Comparison of ENCODE assay signal across 8 cellular contexts in genomic region chr2:61793389-61793836, GRCh38.
DNase-seq lines count a peak whose midpoint lies in the region; ATAC-seq and TF ChIP-seq lines count a peak whose summit lies in the region.

No MANE protein-coding gene starts in this region.

- peak; percentile 98 for ATAC-seq in GM23338
- no peak for ATAC-seq in HG03097 (IDR thresholded peaks at IDR 0.05; ENCODE audit: low FRiP score, unreplicated experiment)

- H3K4me1 Mint-ChIP-seq in GM23338, result no peaks in the 10 kb centered on the region

- 0 out of 2 replicates have a peak, but pooled peaks cover 2% of the 10 kb centered on the region for H3K27me3 ChIP-seq in GM23338 (ENCODE audit: insufficient read depth)

- H3K9me2 ChIP-seq in GM23338 (ENCODE audit: insufficient read depth), result no peaks in the 10 kb centered on the region

- no peaks in the 10 kb centered on the region for H3K4me1 ChIP-seq in GM23338 (ENCODE audit: insufficient read depth)

- H3K36me3 Mint-ChIP-seq in GM23338 (ENCODE audit: low read depth), result no peaks in the 10 kb centered on the region

- no peaks in the 10 kb centered on the region for H3F3A ChIP-seq in GM23338 (replicated peaks; ENCODE audit: low read depth)

- DNase-seq in Caki2 (ENCODE audit: low read depth) (peak; percentile 25), GM23338 (ENCODE audit: low spot score) (peak; percentile 95), NCI-H146 (lab: John Stamatoyannopoulos, UW) (peak; percentile 87), cerebellum (ENCODE audit: low spot score) (peak; percentile 49), left kidney (ENCODE audit: low read depth, low spot score) (peak; percentile 88)
- DNase-seq in activated CD4-positive, alpha-beta T cell treated with anti-CD3 and anti-CD28 coated beads for 24 hours (ENCODE audit: low read depth in 2 of 2), result peak; percentile 52 to 59
- DNase-seq in stimulated activated CD4-positive, alpha-beta T cell treated with anti-CD3 and anti-CD28 coated beads, TNF-alpha, amount 100 ng/mL, for 4 hours (ENCODE audit: low read depth in 3 of 3), result peak; percentile 30 to 58 (median 51)

- H3K79me2 ChIP-seq in GM23338 (replicated peaks; ENCODE audit: insufficient read depth), result no peaks in the 10 kb centered on the region

- peak overlapping the region; percentile 84 for H3K4me3 Mint-ChIP-seq in GM23338

- in situ Hi-C loops in Caki2 (cut with HindIII; ENCODE audit: low pct_unique_long_range_greater_than_20kb, low sequenced_read_pairs), result no loop called here

- no peaks in the 10 kb centered on the region for H3K9me3 Mint-ChIP-seq in GM23338

- H3K36me3 ChIP-seq in GM23338 (ENCODE audit: insufficient read depth), result no peaks in the 10 kb centered on the region

- H3K4me2 ChIP-seq in GM23338, result peak overlapping the region; percentile 81

- H4K20me1 ChIP-seq in GM23338 (replicated peaks; ENCODE audit: insufficient read depth), result no peaks in the 10 kb centered on the region

- H2AFZ ChIP-seq in GM23338, result peak overlapping the region; percentile 77

- TF ChIP-seq CTCF in GM23338 (conservative IDR thresholded peaks at IDR 0.05; ENCODE audit: low read depth in 2 of 2), result peak; percentile 72 to 79

- peaks cover 7% of the 10 kb centered on the region for H3K27me3 Mint-ChIP-seq in GM23338 (ENCODE audit: insufficient read depth, low read depth, poor library complexity)

- H3K27ac Mint-ChIP-seq in GM23338, result no peak overlapping the region

- no peak overlapping the region for H3K27ac ChIP-seq in GM23338 (ENCODE audit: low read depth)

- H3K4me3 ChIP-seq in GM23338, result peak overlapping the region; percentile 67

TF ChIP-seq in GM23338, 12 proteins besides CTCF, POLR2A, EP300 and RAD21:
- TF ChIP-seq EZH2 (IDR thresholded peaks at IDR 0.05; ENCODE audit: low read depth, unreplicated experiment), result no peak
- TF ChIP-seq CREB1 (CRISPR knock-in tag; IDR thresholded peaks at IDR 0.05; ENCODE audit: low read depth), result no peak
- no peak for TF ChIP-seq ETS1 (IDR thresholded peaks at IDR 0.05)
- TF ChIP-seq REST (IDR thresholded peaks at IDR 0.05; ENCODE audit: unreplicated experiment), result no peak
- no peak for TF ChIP-seq ZNF114 (CRISPR knock-in tag; IDR thresholded peaks at IDR 0.05)
- no peak for TF ChIP-seq ZNF462 (CRISPR knock-in tag; IDR thresholded peaks at IDR 0.05)
- TF ChIP-seq POLR2AphosphoS5 (IDR thresholded peaks at IDR 0.05; ENCODE audit: low read depth), result no peak
- TF ChIP-seq EZH2phosphoT487 (IDR thresholded peaks at IDR 0.05; ENCODE audit: unreplicated experiment), result no peak
- no peak for TF ChIP-seq STAT1 (IDR thresholded peaks at IDR 0.05; ENCODE audit: unreplicated experiment)
- TF ChIP-seq ZNF331 (CRISPR knock-in tag; IDR thresholded peaks at IDR 0.05; ENCODE audit: low read depth), result no peak
- no peak for TF ChIP-seq NANOG (IDR thresholded peaks at IDR 0.05; ENCODE audit: borderline replicate concordance)
- TF ChIP-seq JUNB (IDR thresholded peaks at IDR 0.05; ENCODE audit: unreplicated experiment), result no peak

Comparison
In these comparisons a context has a peak if more than half of its experiments do, and no peak if none do; other contexts are left out.
1. DNase-seq: peak in every context shown above with its lines; median percentile 95 in GM23338; 88 in left kidney; 87 in NCI-H146; 56 in activated CD4-positive, alpha-beta T cell treated with anti-CD3 and anti-CD28 coated beads for 24 hours; 51 in stimulated activated CD4-positive, alpha-beta T cell treated with anti-CD3 and anti-CD28 coated beads, TNF-alpha, amount 100 ng/mL, for 4 hours; 49 in cerebellum; 25 in Caki2.